8 cellular contexts compared by ENCODE assay signal in genomic region chr7:77657427-77658331, GRCh38. TPM values are rescaled to one million over a fixed set of nuclear protein-coding genes. Genes with fewer than 3 reads are reported as not detected.
DNase-seq lines count a peak whose midpoint lies in the region; ATAC-seq and TF ChIP-seq lines count a peak whose summit lies in the region.

No MANE protein-coding gene starts in this region.

- no peaks in the 10 kb centered on the region for H3K36me3 ChIP-seq in DND-41 (ENCODE audit: insufficient read depth, low read length)
- H3K36me3 ChIP-seq in tibial artery = peaks cover 10 to 16% (median 11%) of the 10 kb centered on the region in 3 donors

- H3K36me3 Mint-ChIP-seq in activated T-helper 1 cell treated with anti-CD3 and anti-CD28 coated beads, Interleukin-12 subunit alpha, Interleukin-12 subunit beta, Interleukin-2, Interleukin-4 antibody, amounts not matched to agents 30 ng/mL and 10 ng/mL and 1 ng/mL, durations not matched to agents 14 hours and 24 hours and 36 hours (ENCODE audit: low read depth) = no peaks in the 10 kb centered on the region

- H3K4me1 ChIP-seq in DND-41 (ENCODE audit: insufficient read depth, low read length) (no peaks in the 10 kb centered on the region), tibial artery (no peaks in the 10 kb centered on the region)

- H3K79me2 ChIP-seq in DND-41 (ENCODE audit: insufficient read depth, low read length) = no peaks in the 10 kb centered on the region

- no peak overlapping the region for H3K9ac ChIP-seq in DND-41 (ENCODE audit: low read depth, low read length)

- H3K27me3 ChIP-seq in DND-41 (ENCODE audit: insufficient read depth, low read length, poor library complexity) (no peaks in the 10 kb centered on the region), tibial artery (no peaks in the 10 kb centered on the region)

- no peak overlapping the region for H3K4me3 Mint-ChIP-seq in activated T-helper 1 cell treated with anti-CD3 and anti-CD28 coated beads, Interleukin-12 subunit alpha, Interleukin-12 subunit beta, Interleukin-2, Interleukin-4 antibody, amounts not matched to agents 30 ng/mL and 10 ng/mL and 1 ng/mL, durations not matched to agents 14 hours and 24 hours and 36 hours

- DNase-seq in DND-41 (no peak), HCEC 1CT (peak; percentile 52), NCI-H2171 (lab: John Stamatoyannopoulos, UW) (peak; percentile 23), iPS-NIHi11 (ENCODE audit: low spot score) (peak; percentile 26), tibial artery (no peak)
- peak; percentile 2 for DNase-seq in activated T-helper 1 cell treated with anti-CD3 and anti-CD28 coated beads, Interleukin-12 subunit alpha, Interleukin-12 subunit beta, Interleukin-2, Interleukin-4 antibody, amounts not matched to agents 30 ng/mL and 10 ng/mL and 1 ng/mL, durations not matched to agents 14 hours and 24 hours and 36 hours (ENCODE audit: low spot score)
- DNase-seq in stimulated activated CD4-positive, alpha-beta T cell treated with anti-CD3 and anti-CD28 coated beads, Interleukin-12 subunit alpha, Interleukin-12 subunit beta, amount 100 ng/mL, for 4 hours = no peak

- no peak overlapping the region for H3K27ac Mint-ChIP-seq in activated T-helper 1 cell treated with anti-CD3 and anti-CD28 coated beads, Interleukin-12 subunit alpha, Interleukin-12 subunit beta, Interleukin-2, Interleukin-4 antibody, amounts not matched to agents 30 ng/mL and 10 ng/mL and 1 ng/mL, durations not matched to agents 14 hours and 24 hours and 36 hours

- H3K4me1 Mint-ChIP-seq in activated T-helper 1 cell treated with anti-CD3 and anti-CD28 coated beads, Interleukin-12 subunit alpha, Interleukin-12 subunit beta, Interleukin-2, Interleukin-4 antibody, amounts not matched to agents 30 ng/mL and 10 ng/mL and 1 ng/mL, durations not matched to agents 14 hours and 24 hours and 36 hours (ENCODE audit: low read depth) = no peaks in the 10 kb centered on the region

- TF ChIP-seq CTCF in DND-41 (IDR thresholded peaks at IDR 0.05; ENCODE audit: borderline replicate concordance, extremely low read depth, low read length, poor library complexity, severe bottlenecking) = peak; percentile 77
- peak; percentile 36 to 38 for TF ChIP-seq CTCF in tibial artery (IDR thresholded peaks at IDR 0.05)

- no peak overlapping the region for H3K4me3 ChIP-seq in DND-41 (ENCODE audit: low read depth in 1 of 2, low read length in 2 of 2)
- H3K4me3 ChIP-seq in tibial artery = no peak overlapping the region

- no peak overlapping the region for H3K4me2 ChIP-seq in DND-41 (ENCODE audit: insufficient read depth, low read length)

- intact Hi-C loops in activated T-helper 1 cell treated with anti-CD3 and anti-CD28 coated beads, Interleukin-12 subunit alpha, Interleukin-12 subunit beta, Interleukin-2, Interleukin-4 antibody, amounts not matched to agents 30 ng/mL and 10 ng/mL and 1 ng/mL, durations not matched to agents 14 hours and 24 hours and 36 hours (cut with micrococcal nuclease) = loop anchor here (1.0 to 5.0 kb wide), 4 partner anchors 39 to 385 kb away; partner anchors contain the start of gene RSBN1L
- intact Hi-C loops in tibial artery (cut with DNase I; ENCODE audit: low total_unique reads) = loop anchor here (5.0 kb wide), 1 partner anchor 100 kb away; no protein-coding TSS in a partner anchor

- H3K27ac ChIP-seq in DND-41 (ENCODE audit: low read length) (no peak overlapping the region), tibial artery (no peak overlapping the region)

- H3K9me3 ChIP-seq in DND-41 (ENCODE audit: insufficient read depth, low read length, severe bottlenecking) (no peaks in the 10 kb centered on the region), tibial artery (no peaks in the 10 kb centered on the region)

- no peaks in the 10 kb centered on the region for H4K20me1 ChIP-seq in DND-41 (ENCODE audit: insufficient read depth, low read length)

- H3K27me3 Mint-ChIP-seq in activated T-helper 1 cell treated with anti-CD3 and anti-CD28 coated beads, Interleukin-12 subunit alpha, Interleukin-12 subunit beta, Interleukin-2, Interleukin-4 antibody, amounts not matched to agents 30 ng/mL and 10 ng/mL and 1 ng/mL, durations not matched to agents 14 hours and 24 hours and 36 hours (ENCODE audit: insufficient read depth) = no peaks in the 10 kb centered on the region

- ATAC-seq in DND-41 (ENCODE audit: insufficient read depth, low read depth) (peak; percentile 77), GM19023 (IDR thresholded peaks at IDR 0.05; ENCODE audit: unreplicated experiment) (no peak)

- H2AFZ ChIP-seq in DND-41 (ENCODE audit: low read depth, low read length) = no peak overlapping the region

- H3K9me3 Mint-ChIP-seq in activated T-helper 1 cell treated with anti-CD3 and anti-CD28 coated beads, Interleukin-12 subunit alpha, Interleukin-12 subunit beta, Interleukin-2, Interleukin-4 antibody, amounts not matched to agents 30 ng/mL and 10 ng/mL and 1 ng/mL, durations not matched to agents 14 hours and 24 hours and 36 hours = no peaks in the 10 kb centered on the region

RNA-seq across cellular contexts. Expression of gene RSBN1L, which starts 38.6 kb away (rescaled TPM):
- total RNA-seq in activated T-helper 1 cell treated with anti-CD3 and anti-CD28 coated beads, Interleukin-12 subunit alpha, Interleukin-12 subunit beta, Interleukin-2, Interleukin-4 antibody, amounts not matched to agents 30 ng/mL and 10 ng/mL and 1 ng/mL, durations not matched to agents 14 hours and 24 hours and 36 hours = 27.9 and 30.6 TPM in 2 replicates

Comparison
In these comparisons a context has a peak if more than half of its experiments do, and no peak if none do; other contexts are left out.
1. DNase-seq: peak in HCEC 1CT (single experiment), NCI-H2171 (single experiment), activated T-helper 1 cell treated with anti-CD3 and anti-CD28 coated beads, Interleukin-12 subunit alpha, Interleukin-12 subunit beta, Interleukin-2, Interleukin-4 antibody, amounts not matched to agents 30 ng/mL and 10 ng/mL and 1 ng/mL, durations not matched to agents 14 hours and 24 hours and 36 hours (single experiment) and iPS-NIHi11 (single experiment); none in DND-41 (single experiment), tibial artery (0 of 2) and stimulated activated CD4-positive, alpha-beta T cell treated with anti-CD3 and anti-CD28 coated beads, Interleukin-12 subunit alpha, Interleukin-12 subunit beta, amount 100 ng/mL, for 4 hours (single experiment).